Comparison of ENCODE assay signal across 8 cellular contexts in the genomic region with DNA sequence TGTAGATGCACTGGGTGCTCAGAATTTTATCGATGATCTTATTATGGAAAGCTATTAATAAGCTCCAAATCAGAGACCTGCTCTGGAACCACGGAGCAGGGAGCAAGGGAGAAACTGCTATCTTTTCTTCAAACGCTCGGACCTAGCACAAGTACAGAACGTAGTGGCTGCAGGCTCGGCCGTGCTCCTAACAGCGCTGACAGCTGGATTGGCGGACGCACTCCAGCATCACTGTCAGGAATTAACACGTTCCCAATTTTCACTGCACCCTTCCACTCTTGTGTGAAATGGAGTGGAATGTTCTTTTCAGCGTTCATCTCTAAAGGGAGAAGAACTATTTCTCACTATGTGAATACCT.
DNase-seq lines count a peak whose midpoint lies in the region; ATAC-seq and TF ChIP-seq lines count a peak whose summit lies in the region.

No MANE protein-coding gene starts in this region.

- ATAC-seq in DND-41 (ENCODE audit: insufficient read depth, low read depth) (no peak), lower lobe of right lung (peak; percentile 52 to 64)
- no peak for ATAC-seq in central memory CD8-positive, alpha-beta T cell (replicated peaks; ENCODE audit: extremely low read depth, poor library complexity, severe bottlenecking)

- H3K27me3 Mint-ChIP-seq in central memory CD8-positive, alpha-beta T cell = no peaks in the 10 kb centered on the region

- no peak overlapping the region for H3K4me3 ChIP-seq in DND-41 (ENCODE audit: low read depth in 1 of 2, low read length in 2 of 2)
- H3K4me3 ChIP-seq in KMS-11 (IDR thresholded peaks at IDR 0.05; ENCODE audit: insufficient read depth, low read depth, low read length) = peak overlapping the region; percentile 98
- peak overlapping the region; percentile 73 for H3K4me3 ChIP-seq in lower lobe of right lung
- peak overlapping the region; percentile 39 to 74 (median 65) for H3K4me3 ChIP-seq in tibial nerve

- peak overlapping the region; percentile 85 for H3K4me3 Mint-ChIP-seq in central memory CD8-positive, alpha-beta T cell

- H3K4me2 ChIP-seq in DND-41 (ENCODE audit: insufficient read depth, low read length) = peak overlapping the region; percentile 64; the same call in 1 of the 2 replicates
- peak overlapping the region; percentile 60 for H3K4me2 ChIP-seq in KMS-11

- H2AFZ ChIP-seq in DND-41 (ENCODE audit: low read depth, low read length) (no peak overlapping the region), KMS-11 (ENCODE audit: low read depth) (peak overlapping the region; percentile 83)

- H3K27ac Mint-ChIP-seq in central memory CD8-positive, alpha-beta T cell (ENCODE audit: low read depth) = no peak overlapping the region

- H3K9me3 ChIP-seq in DND-41 (ENCODE audit: insufficient read depth, low read length, severe bottlenecking) = no peaks in the 10 kb centered on the region
- no peaks in the 10 kb centered on the region for H3K9me3 ChIP-seq in lower lobe of right lung
- H3K9me3 ChIP-seq in tibial nerve = no peaks in the 10 kb centered on the region

- H3K9me3 Mint-ChIP-seq in central memory CD8-positive, alpha-beta T cell = no peaks in the 10 kb centered on the region

- H3K4me1 Mint-ChIP-seq in central memory CD8-positive, alpha-beta T cell = peaks cover 9% of the 10 kb centered on the region

- in situ Hi-C loops in KBM-7 (cut with MboI; ENCODE audit: low pct_unique_long_range_greater_than_20kb, low sequenced_read_pairs) = no loop called here

- 12 to 22% methylated on average over 12 of the region's 12 CpGs for WGBS in tibial nerve, 2 donors

- H3K27ac ChIP-seq in DND-41 (ENCODE audit: low read length) (no peak overlapping the region), KMS-11 (peak overlapping the region; percentile 22; the same call in 1 of the 2 replicates), lower lobe of right lung (peak overlapping the region; percentile 42), tibial nerve (peak overlapping the region in 1 of 4 donors; percentile 39)

- H3K9ac ChIP-seq in DND-41 (ENCODE audit: low read depth, low read length) (no peak overlapping the region; the same call in 1 of the 2 replicates), KMS-11 (peak overlapping the region; percentile 36; the same call in 1 of the 2 replicates)

- intact Hi-C loops in lower lobe of right lung (cut with DNase I) = no loop called here

- TF ChIP-seq CTCF in DND-41 (IDR thresholded peaks at IDR 0.05; ENCODE audit: borderline replicate concordance, extremely low read depth, low read length, poor library complexity, severe bottlenecking) = no peak
- no peak for TF ChIP-seq CTCF in KMS-11 (conservative IDR thresholded peaks at IDR 0.05; ENCODE audit: low read depth, low read length)
- no peak for TF ChIP-seq CTCF in lower lobe of right lung (IDR thresholded peaks at IDR 0.05)
- TF ChIP-seq CTCF in tibial nerve (IDR thresholded peaks at IDR 0.05) = no peak

- 0 out of 2 replicates have a peak, but pooled peaks cover 4% of the 10 kb centered on the region for H4K20me1 ChIP-seq in DND-41 (ENCODE audit: insufficient read depth, low read length)
- no peaks in the 10 kb centered on the region for H4K20me1 ChIP-seq in KMS-11 (ENCODE audit: insufficient read depth)

- peaks cover 58% of the 10 kb centered on the region for H3K27me3 ChIP-seq in DND-41 (ENCODE audit: insufficient read depth, low read length, poor library complexity)
- H3K27me3 ChIP-seq in KMS-11 (ENCODE audit: insufficient read depth, low read depth) = no peaks in the 10 kb centered on the region
- H3K27me3 ChIP-seq in lower lobe of right lung (ENCODE audit: low read depth) = no peaks in the 10 kb centered on the region
- no peaks in the 10 kb centered on the region for H3K27me3 ChIP-seq in tibial nerve

- DNase-seq in DND-41 (no peak), lower lobe of right lung (peak; percentile 49), tibial nerve (ENCODE audit: low spot score in 2 of 2) (no peak), KBM-7 (no peak), NCI-H1105 (lab: John Stamatoyannopoulos, UW) (no peak), hepatic stellate cell (ENCODE audit: low spot score) (no peak)
- DNase-seq in central memory CD8-positive, alpha-beta T cell (ENCODE audit: low spot score in 2 of 2) = no peak

- H3K4me1 ChIP-seq in DND-41 (ENCODE audit: insufficient read depth, low read length) = peaks cover 8% of the 10 kb centered on the region
- H3K4me1 ChIP-seq in KMS-11 (ENCODE audit: low read depth, poor library complexity, severe bottlenecking) = peaks cover 39% of the 10 kb centered on the region
- peaks cover 13% of the 10 kb centered on the region for H3K4me1 ChIP-seq in lower lobe of right lung
- H3K4me1 ChIP-seq in tibial nerve = peaks cover 0 to 8% (median 6%) of the 10 kb centered on the region in 4 donors

- H3K36me3 ChIP-seq in DND-41 (ENCODE audit: insufficient read depth, low read length) (no peaks in the 10 kb centered on the region), KMS-11 (ENCODE audit: insufficient read depth) (no peaks in the 10 kb centered on the region), lower lobe of right lung (no peaks in the 10 kb centered on the region), tibial nerve (no peaks in the 10 kb centered on the region)

- TF ChIP-seq EP300 in tibial nerve (IDR thresholded peaks at IDR 0.05) = no peak

- TF ChIP-seq POLR2A in tibial nerve (IDR thresholded peaks at IDR 0.05) = no peak

- peaks cover 8% of the 10 kb centered on the region for H3K36me3 Mint-ChIP-seq in central memory CD8-positive, alpha-beta T cell (ENCODE audit: insufficient read depth)

- no peaks in the 10 kb centered on the region for H3K79me2 ChIP-seq in DND-41 (ENCODE audit: insufficient read depth, low read length)
- no peaks in the 10 kb centered on the region for H3K79me2 ChIP-seq in KMS-11 (ENCODE audit: insufficient read depth, low read depth)

Comparison
In these comparisons a context has a peak if more than half of its experiments do, and no peak if none do; other contexts are left out.
1. ATAC-seq: peak in lower lobe of right lung (2 of 2); none in DND-41 (single experiment) and central memory CD8-positive, alpha-beta T cell (single experiment).
2. H3K4me3 ChIP-seq: peak in KMS-11 (single experiment), lower lobe of right lung (single experiment) and tibial nerve (4 of 4); none in DND-41 (0 of 2).